In the genomic region with DNA sequence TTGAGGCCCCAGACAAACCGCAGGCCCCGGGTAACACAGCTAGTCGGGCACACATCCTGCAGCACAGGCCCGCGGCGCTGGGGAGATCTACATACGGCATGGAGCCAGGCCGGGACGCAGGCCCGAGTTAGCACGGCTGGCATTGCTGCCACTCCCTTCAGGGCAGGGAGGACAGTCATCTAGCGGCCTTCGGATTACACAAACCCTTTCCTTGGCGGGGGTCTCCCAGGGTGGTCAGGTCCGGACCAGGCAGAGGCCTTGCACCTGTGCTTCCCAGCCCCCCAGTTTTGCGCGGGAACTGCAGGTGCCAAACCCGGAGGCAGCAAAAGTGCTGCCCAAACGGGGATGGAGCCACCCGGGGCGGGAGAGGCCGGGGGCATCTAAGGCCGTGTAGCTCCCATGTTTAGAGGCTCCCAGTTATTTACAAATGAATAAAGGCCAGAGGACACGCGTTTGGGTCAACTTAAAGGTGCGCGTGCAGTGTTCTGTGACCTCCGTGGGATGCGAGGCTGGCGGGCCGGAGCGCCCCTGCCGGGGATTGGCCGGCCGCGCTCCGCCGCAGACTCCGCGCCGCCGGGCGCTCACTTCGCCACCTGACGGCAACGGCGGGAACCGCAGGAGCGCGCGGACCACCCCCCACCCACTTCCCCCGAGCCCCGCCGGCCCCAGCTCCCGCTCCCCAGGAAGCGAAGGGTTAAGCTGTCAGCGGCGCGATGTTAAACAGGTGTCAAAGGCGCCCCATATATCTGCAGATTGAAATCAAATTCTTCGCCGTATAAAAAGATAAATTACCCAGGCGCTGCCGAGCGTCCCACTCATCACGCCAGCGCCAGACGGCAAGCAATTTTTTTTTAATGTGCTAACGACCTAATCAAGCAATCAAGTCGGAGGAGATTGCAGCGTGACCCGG, we compare ENCODE assay signal across 1 cellular context.
TF ChIP-seq lines count a peak whose summit lies in the region.

No MANE protein-coding gene starts in this region.

TF ChIP-seq in HepG2, 621 proteins besides CTCF, POLR2A, EP300 and RAD21 (continued from another document and continues in another):
- TF ChIP-seq, protein P1, sequence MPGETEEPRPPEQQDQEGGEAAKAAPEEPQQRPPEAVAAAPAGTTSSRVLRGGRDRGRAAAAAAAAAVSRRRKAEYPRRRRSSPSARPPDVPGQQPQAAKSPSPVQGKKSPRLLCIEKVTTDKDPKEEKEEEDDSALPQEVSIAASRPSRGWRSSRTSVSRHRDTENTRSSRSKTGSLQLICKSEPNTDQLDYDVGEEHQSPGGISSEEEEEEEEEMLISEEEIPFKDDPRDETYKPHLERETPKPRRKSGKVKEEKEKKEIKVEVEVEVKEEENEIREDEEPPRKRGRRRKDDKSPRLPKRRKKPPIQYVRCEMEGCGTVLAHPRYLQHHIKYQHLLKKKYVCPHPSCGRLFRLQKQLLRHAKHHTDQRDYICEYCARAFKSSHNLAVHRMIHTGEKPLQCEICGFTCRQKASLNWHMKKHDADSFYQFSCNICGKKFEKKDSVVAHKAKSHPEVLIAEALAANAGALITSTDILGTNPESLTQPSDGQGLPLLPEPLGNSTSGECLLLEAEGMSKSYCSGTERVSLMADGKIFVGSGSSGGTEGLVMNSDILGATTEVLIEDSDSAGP (CRISPR knock-in tag; IDR thresholded peaks at IDR 0.05; ENCODE audit: borderline replicate concordance) = peak; percentile 46; the same call in 1 of the 2 replicates
- no peak for TF ChIP-seq RFX3 (CRISPR knock-in tag; IDR thresholded peaks at IDR 0.05)
- TF ChIP-seq, protein P2, sequence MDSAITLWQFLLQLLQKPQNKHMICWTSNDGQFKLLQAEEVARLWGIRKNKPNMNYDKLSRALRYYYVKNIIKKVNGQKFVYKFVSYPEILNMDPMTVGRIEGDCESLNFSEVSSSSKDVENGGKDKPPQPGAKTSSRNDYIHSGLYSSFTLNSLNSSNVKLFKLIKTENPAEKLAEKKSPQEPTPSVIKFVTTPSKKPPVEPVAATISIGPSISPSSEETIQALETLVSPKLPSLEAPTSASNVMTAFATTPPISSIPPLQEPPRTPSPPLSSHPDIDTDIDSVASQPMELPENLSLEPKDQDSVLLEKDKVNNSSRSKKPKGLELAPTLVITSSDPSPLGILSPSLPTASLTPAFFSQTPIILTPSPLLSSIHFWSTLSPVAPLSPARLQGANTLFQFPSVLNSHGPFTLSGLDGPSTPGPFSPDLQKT (CRISPR knock-in tag; IDR thresholded peaks at IDR 0.05; ENCODE audit: borderline replicate concordance) = no peak
- TF ChIP-seq, protein P3, sequence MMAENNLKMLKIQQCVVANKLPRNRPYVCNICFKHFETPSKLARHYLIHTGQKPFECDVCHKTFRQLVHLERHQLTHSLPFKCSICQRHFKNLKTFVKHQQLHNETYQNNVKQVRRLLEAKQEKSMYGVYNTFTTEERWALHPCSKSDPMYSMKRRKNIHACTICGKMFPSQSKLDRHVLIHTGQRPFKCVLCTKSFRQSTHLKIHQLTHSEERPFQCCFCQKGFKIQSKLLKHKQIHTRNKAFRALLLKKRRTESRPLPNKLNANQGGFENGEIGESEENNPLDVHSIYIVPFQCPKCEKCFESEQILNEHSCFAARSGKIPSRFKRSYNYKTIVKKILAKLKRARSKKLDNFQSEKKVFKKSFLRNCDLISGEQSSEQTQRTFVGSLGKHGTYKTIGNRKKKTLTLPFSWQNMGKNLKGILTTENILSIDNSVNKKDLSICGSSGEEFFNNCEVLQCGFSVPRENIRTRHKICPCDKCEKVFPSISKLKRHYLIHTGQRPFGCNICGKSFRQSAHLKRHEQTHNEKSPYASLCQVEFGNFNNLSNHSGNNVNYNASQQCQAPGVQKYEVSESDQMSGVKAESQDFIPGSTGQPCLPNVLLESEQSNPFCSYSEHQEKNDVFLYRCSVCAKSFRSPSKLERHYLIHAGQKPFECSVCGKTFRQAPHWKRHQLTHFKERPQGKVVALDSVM (CRISPR knock-in tag; IDR thresholded peaks at IDR 0.05) = no peak
- TF ChIP-seq, protein P4, sequence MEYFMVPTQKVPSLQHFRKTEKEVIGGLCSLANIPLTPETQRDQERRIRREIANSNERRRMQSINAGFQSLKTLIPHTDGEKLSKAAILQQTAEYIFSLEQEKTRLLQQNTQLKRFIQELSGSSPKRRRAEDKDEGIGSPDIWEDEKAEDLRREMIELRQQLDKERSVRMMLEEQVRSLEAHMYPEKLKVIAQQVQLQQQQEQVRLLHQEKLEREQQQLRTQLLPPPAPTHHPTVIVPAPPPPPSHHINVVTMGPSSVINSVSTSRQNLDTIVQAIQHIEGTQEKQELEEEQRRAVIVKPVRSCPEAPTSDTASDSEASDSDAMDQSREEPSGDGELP (IDR thresholded peaks at IDR 0.05; ENCODE audit: borderline replicate concordance, low read depth) = no peak
- no peak for TF ChIP-seq MLLT10 (CRISPR knock-in tag; IDR thresholded peaks at IDR 0.05)
- no peak for TF ChIP-seq TBX3 (IDR thresholded peaks at IDR 0.05; ENCODE audit: borderline replicate concordance)
- peak; percentile 55; the same call in 1 of the 2 replicates for TF ChIP-seq KDM5B (CRISPR knock-in tag; IDR thresholded peaks at IDR 0.05; ENCODE audit: borderline replicate concordance)
- no peak for TF ChIP-seq ZEB1 (IDR thresholded peaks at IDR 0.05; ENCODE audit: insufficient replicate concordance, low read depth)
- TF ChIP-seq, protein P5, sequence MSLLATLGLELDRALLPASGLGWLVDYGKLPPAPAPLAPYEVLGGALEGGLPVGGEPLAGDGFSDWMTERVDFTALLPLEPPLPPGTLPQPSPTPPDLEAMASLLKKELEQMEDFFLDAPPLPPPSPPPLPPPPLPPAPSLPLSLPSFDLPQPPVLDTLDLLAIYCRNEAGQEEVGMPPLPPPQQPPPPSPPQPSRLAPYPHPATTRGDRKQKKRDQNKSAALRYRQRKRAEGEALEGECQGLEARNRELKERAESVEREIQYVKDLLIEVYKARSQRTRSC (CRISPR knock-in tag; IDR thresholded peaks at IDR 0.05; ENCODE audit: low read depth) = no peak
- no peak for TF ChIP-seq FOXM1 (CRISPR knock-in tag; IDR thresholded peaks at IDR 0.05)
- TF ChIP-seq, protein P6, sequence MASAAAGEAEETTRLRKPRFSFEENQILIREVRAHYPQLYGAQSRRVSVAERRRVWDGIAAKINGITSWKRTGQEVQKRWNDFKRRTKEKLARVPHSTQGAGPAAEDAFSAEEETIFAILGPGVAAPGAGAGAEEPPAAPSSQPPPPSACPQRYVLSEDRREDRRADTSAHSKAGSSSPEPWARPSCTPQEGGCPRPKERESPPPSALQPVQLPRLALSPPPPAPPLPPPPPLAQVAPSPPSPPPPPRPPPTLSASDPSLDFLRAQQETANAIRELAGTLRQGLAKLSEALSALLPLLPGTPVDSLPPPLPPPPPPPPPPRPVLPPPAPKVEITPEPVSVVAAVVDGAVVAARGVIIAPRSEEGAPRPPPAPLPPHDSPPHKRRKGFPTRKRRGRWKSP (CRISPR knock-in tag; IDR thresholded peaks at IDR 0.05) = peak; percentile 61; the same call in 1 of the 2 replicates
- peak; percentile 42; the same call in 1 of the 2 replicates for TF ChIP-seq ZNF652 (CRISPR knock-in tag; IDR thresholded peaks at IDR 0.05; ENCODE audit: borderline replicate concordance, low read depth)
- 0 out of 2 replicates have a peak, but pooled peaks have one; percentile 42 for TF ChIP-seq ZNF230 (CRISPR knock-in tag; IDR thresholded peaks at IDR 0.05)
- TF ChIP-seq, protein P7, sequence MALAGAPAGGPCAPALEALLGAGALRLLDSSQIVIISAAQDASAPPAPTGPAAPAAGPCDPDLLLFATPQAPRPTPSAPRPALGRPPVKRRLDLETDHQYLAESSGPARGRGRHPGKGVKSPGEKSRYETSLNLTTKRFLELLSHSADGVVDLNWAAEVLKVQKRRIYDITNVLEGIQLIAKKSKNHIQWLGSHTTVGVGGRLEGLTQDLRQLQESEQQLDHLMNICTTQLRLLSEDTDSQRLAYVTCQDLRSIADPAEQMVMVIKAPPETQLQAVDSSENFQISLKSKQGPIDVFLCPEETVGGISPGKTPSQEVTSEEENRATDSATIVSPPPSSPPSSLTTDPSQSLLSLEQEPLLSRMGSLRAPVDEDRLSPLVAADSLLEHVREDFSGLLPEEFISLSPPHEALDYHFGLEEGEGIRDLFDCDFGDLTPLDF (CRISPR knock-in tag; IDR thresholded peaks at IDR 0.05) = 0 out of 2 replicates have a peak, but pooled peaks have one; percentile 60
- no peak for TF ChIP-seq IRF2 (CRISPR knock-in tag; IDR thresholded peaks at IDR 0.05)
- no peak for TF ChIP-seq TAF15 (IDR thresholded peaks at IDR 0.05; ENCODE audit: low read depth, low read length, poor library complexity, severe bottlenecking)
- peak; percentile 53; the same call in 1 of the 2 replicates for TF ChIP-seq ZFY (CRISPR knock-in tag; IDR thresholded peaks at IDR 0.05)
- TF ChIP-seq, protein P8, sequence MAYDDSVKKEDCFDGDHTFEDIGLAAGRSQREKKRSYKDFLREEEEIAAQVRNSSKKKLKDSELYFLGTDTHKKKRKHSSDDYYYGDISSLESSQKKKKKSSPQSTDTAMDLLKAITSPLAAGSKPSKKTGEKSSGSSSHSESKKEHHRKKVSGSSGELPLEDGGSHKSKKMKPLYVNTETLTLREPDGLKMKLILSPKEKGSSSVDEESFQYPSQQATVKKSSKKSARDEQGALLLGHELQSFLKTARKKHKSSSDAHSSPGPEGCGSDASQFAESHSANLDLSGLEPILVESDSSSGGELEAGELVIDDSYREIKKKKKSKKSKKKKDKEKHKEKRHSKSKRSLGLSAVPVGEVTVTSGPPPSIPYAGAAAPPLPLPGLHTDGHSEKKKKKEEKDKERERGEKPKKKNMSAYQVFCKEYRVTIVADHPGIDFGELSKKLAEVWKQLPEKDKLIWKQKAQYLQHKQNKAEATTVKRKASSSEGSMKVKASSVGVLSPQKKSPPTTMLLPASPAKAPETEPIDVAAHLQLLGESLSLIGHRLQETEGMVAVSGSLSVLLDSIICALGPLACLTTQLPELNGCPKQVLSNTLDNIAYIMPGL (CRISPR knock-in tag; IDR thresholded peaks at IDR 0.05; ENCODE audit: borderline replicate concordance in 1 of 2, low read depth in 1 of 2) = peak in 1 of 2 experiments; percentile 86; a peak in 2 of 4 replicates
- TF ChIP-seq EED (CRISPR knock-in tag; IDR thresholded peaks at IDR 0.05) = no peak
- no peak for TF ChIP-seq THYN1 (CRISPR knock-in tag; IDR thresholded peaks at IDR 0.05; ENCODE audit: borderline replicate concordance, low read depth)
- no peak for TF ChIP-seq SSRP1 (CRISPR knock-in tag; IDR thresholded peaks at IDR 0.05)
- peak; percentile 70; the same call in 1 of the 2 replicates for TF ChIP-seq RNF2 (conservative IDR thresholded peaks at IDR 0.05; ENCODE audit: low read depth)
- TF ChIP-seq ZNF547 (CRISPR knock-in tag; IDR thresholded peaks at IDR 0.05) = 0 out of 2 replicates have a peak, but pooled peaks have one; percentile 74
- TF ChIP-seq, protein P9, sequence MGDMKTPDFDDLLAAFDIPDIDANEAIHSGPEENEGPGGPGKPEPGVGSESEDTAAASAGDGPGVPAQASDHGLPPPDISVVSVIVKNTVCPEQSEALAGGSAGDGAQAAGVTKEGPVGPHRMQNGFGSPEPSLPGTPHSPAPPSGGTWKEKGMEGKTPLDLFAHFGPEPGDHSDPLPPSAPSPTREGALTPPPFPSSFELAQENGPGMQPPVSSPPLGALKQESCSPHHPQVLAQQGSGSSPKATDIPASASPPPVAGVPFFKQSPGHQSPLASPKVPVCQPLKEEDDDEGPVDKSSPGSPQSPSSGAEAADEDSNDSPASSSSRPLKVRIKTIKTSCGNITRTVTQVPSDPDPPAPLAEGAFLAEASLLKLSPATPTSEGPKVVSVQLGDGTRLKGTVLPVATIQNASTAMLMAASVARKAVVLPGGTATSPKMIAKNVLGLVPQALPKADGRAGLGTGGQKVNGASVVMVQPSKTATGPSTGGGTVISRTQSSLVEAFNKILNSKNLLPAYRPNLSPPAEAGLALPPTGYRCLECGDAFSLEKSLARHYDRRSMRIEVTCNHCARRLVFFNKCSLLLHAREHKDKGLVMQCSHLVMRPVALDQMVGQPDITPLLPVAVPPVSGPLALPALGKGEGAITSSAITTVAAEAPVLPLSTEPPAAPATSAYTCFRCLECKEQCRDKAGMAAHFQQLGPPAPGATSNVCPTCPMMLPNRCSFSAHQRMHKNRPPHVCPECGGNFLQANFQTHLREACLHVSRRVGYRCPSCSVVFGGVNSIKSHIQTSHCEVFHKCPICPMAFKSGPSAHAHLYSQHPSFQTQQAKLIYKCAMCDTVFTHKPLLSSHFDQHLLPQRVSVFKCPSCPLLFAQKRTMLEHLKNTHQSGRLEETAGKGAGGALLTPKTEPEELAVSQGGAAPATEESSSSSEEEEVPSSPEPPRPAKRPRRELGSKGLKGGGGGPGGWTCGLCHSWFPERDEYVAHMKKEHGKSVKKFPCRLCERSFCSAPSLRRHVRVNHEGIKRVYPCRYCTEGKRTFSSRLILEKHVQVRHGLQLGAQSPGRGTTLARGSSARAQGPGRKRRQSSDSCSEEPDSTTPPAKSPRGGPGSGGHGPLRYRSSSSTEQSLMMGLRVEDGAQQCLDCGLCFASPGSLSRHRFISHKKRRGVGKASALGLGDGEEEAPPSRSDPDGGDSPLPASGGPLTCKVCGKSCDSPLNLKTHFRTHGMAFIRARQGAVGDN (CRISPR knock-in tag; IDR thresholded peaks at IDR 0.05) = peak; percentile 91
- TF ChIP-seq ZNF260 (CRISPR knock-in tag; IDR thresholded peaks at IDR 0.05; ENCODE audit: borderline replicate concordance, low read depth) = no peak
- peak; percentile 73 for TF ChIP-seq XRCC5 (optimal IDR thresholded peaks at IDR 0.05; ENCODE audit: low read length)
- TF ChIP-seq, protein P10, sequence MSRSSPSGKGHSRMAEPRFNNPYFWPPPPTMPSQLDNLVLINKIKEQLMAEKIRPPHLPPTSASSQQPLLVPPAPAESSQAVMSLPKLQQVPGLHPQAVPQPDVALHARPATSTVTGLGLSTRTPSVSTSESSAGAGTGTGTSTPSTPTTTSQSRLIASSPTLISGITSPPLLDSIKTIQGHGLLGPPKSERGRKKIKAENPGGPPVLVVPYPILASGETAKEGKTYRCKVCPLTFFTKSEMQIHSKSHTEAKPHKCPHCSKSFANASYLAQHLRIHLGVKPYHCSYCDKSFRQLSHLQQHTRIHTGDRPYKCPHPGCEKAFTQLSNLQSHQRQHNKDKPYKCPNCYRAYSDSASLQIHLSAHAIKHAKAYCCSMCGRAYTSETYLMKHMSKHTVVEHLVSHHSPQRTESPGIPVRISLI (CRISPR knock-in tag; IDR thresholded peaks at IDR 0.05; ENCODE audit: borderline replicate concordance) = 0 out of 2 replicates have a peak, but pooled peaks have one; percentile 25
- no peak for TF ChIP-seq SRF (IDR thresholded peaks at IDR 0.05; ENCODE audit: low read depth, low read length)
- 0 out of 2 replicates have a peak, but pooled peaks have one; percentile 38 for TF ChIP-seq HNRNPL (IDR thresholded peaks at IDR 0.05; ENCODE audit: low read depth, low read length)
- no peak for TF ChIP-seq SP2 (CRISPR knock-in tag; IDR thresholded peaks at IDR 0.05)
- TF ChIP-seq, protein P11, sequence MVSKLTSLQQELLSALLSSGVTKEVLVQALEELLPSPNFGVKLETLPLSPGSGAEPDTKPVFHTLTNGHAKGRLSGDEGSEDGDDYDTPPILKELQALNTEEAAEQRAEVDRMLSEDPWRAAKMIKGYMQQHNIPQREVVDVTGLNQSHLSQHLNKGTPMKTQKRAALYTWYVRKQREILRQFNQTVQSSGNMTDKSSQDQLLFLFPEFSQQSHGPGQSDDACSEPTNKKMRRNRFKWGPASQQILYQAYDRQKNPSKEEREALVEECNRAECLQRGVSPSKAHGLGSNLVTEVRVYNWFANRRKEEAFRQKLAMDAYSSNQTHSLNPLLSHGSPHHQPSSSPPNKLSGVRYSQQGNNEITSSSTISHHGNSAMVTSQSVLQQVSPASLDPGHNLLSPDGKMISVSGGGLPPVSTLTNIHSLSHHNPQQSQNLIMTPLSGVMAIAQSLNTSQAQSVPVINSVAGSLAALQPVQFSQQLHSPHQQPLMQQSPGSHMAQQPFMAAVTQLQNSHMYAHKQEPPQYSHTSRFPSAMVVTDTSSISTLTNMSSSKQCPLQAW (CRISPR knock-in tag; IDR thresholded peaks at IDR 0.05) = 0 out of 2 replicates have a peak, but pooled peaks have one; percentile 22
- peak; percentile 7; the same call in 1 of the 2 replicates for TF ChIP-seq ZNF768 (CRISPR knock-in tag; IDR thresholded peaks at IDR 0.05)
- peak; percentile 21; the same call in 1 of the 2 replicates for TF ChIP-seq ARNT2 (CRISPR knock-in tag; IDR thresholded peaks at IDR 0.05; ENCODE audit: low read depth)
- TF ChIP-seq NFKB2 (CRISPR knock-in tag; IDR thresholded peaks at IDR 0.05; ENCODE audit: borderline replicate concordance) = no peak; the same call in 1 of the 2 replicates
